In the genomic region with DNA sequence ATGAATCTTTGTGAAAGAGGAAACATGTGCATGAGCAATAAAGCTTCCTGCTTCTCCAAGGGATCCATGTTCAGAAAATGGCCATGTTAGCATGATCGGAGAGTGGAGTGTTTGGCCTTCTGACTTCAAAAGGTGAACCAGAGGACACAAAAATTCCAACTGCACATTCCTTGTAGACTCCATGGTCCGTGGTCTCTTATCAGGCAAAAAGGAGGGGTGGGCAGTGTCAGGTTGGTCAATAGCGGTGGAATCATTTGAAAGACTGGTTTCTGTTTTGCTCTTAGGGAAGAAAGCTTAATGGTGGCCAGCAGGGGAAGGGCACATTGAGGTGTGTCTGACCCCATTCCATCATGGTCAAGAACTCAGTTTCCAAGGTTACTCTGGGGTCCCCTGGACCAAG, we compare ENCODE assay signal across 15 cellular contexts.
A peak's percentile ranks its signal among the peaks of the same experiment; 100 is the strongest.
DNase-seq lines count a peak whose midpoint lies in the region; ATAC-seq, FAIRE-seq and TF ChIP-seq lines count a peak whose summit lies in the region.
"Had no signal": no experiment of that assay in that cellular context is flagged by ENCODE, and none has a peak within 500 bp of the region (broad histone marks: within the 10 kb centered on the region; RNA-seq: fewer than 3 reads in every experiment).

No MANE protein-coding gene starts in this region.

- H4K91ac ChIP-seq in H9 (ENCODE audit: insufficient read length, low read depth, low read length) = no peak overlapping the region

- H4K8ac ChIP-seq in H9 (replicated peaks; ENCODE audit: insufficient read length, low read depth, low read length) = no peak overlapping the region

- H3K9ac ChIP-seq in Loucy (ENCODE audit: low read depth, low read length, poor library complexity, severe bottlenecking) (no peak overlapping the region), endothelial cell of umbilical vein (replicated peaks; ENCODE audit: extremely low read depth, insufficient read depth, low read length) (no peak overlapping the region), parathyroid adenoma (no peak overlapping the region), H9 (ENCODE audit: extremely low read depth, insufficient read length, low read length) (no peak overlapping the region)
- H3K9ac ChIP-seq: BLaER1 had no signal

- no TSS peak for BruUV-seq in endothelial cell of umbilical vein (replicated peaks; lab: Mats Ljungman, UMichigan)

- no peak overlapping the region for H3K4me3 Mint-ChIP-seq in H9

- no peaks in the 10 kb centered on the region for H3K9me3 ChIP-seq in Loucy (ENCODE audit: insufficient read depth, low read depth, low read length)
- no peaks in the 10 kb centered on the region for H3K9me3 ChIP-seq in endothelial cell of umbilical vein (replicated peaks; ENCODE audit: control insufficient read depth, insufficient read depth, low read length)
- no peaks in the 10 kb centered on the region for H3K9me3 ChIP-seq in parathyroid adenoma (ENCODE audit: control insufficient read depth, low read length)
- no peaks in the 10 kb centered on the region for H3K9me3 ChIP-seq in H9 (ENCODE audit: control insufficient read depth, low read depth, low read length)
- H3K9me3 ChIP-seq: BLaER1 had no signal

- no peaks in the 10 kb centered on the region for H3K23me2 ChIP-seq in H9 (ENCODE audit: insufficient read length, low read depth, low read length, poor library complexity, severe bottlenecking)

- H3K4me1 ChIP-seq in Loucy (ENCODE audit: insufficient read depth, low read length, poor library complexity, severe bottlenecking) = no peaks in the 10 kb centered on the region
- no peaks in the 10 kb centered on the region for H3K4me1 ChIP-seq in endothelial cell of umbilical vein (ENCODE audit: control insufficient read depth, extremely low read depth, insufficient read depth, low read length)
- no peaks in the 10 kb centered on the region for H3K4me1 ChIP-seq in parathyroid adenoma
- H3K4me1 ChIP-seq in H9 (ENCODE audit: insufficient read depth, low read length) = no peaks in the 10 kb centered on the region; the same call in 1 of the 2 replicates
- H3K4me1 ChIP-seq: BLaER1 had no signal

- intact Hi-C loops in endothelial cell of umbilical vein (cut with micrococcal nuclease) = no loop called here

- no peaks in the 10 kb centered on the region for H3K9me2 ChIP-seq in Loucy (replicated peaks; ENCODE audit: low read depth, low read length)

- no peak overlapping the region for H2BK20ac ChIP-seq in H9 (ENCODE audit: low read depth, low read length, poor library complexity, severe bottlenecking)

- peaks cover 6 to 8% of the 10 kb centered on the region in 2 experiments; a peak in 2 of 4 replicates for H3K4me1 Mint-ChIP-seq in H9

- H2BK5ac ChIP-seq in H9 (ENCODE audit: insufficient read length, low read length) = no peak overlapping the region

- H3K4me3 ChIP-seq in Loucy (ENCODE audit: low read length, poor library complexity, severe bottlenecking) = no peak overlapping the region
- no peak overlapping the region for H3K4me3 ChIP-seq in endothelial cell of umbilical vein (replicated peaks in 1 of 3; ENCODE audit: insufficient read depth in 1 of 3, low read depth in 1 of 3, low read length in 3 of 3)
- H3K4me3 ChIP-seq in parathyroid adenoma (ENCODE audit: low read depth, low read length) = no peak overlapping the region
- H3K4me3 ChIP-seq: BLaER1, GM12878 had no signal

- H3K27me3 Mint-ChIP-seq in H9 (ENCODE audit: low read depth) = no peaks in the 10 kb centered on the region

- dilution Hi-C loops in endothelial cell of umbilical vein (cut with MboI; ENCODE audit: extremely low pct_ligation_motif_present, low sequenced_read_pairs) = no loop called here

- H3K9me1 ChIP-seq in endothelial cell of umbilical vein (replicated peaks; ENCODE audit: control insufficient read depth, extremely low read depth, insufficient read depth, low read length) = no peaks in the 10 kb centered on the region

- no peak overlapping the region for H3K4ac ChIP-seq in H9 (ENCODE audit: low read depth, low read length)

- H2AK5ac ChIP-seq in H9 (ENCODE audit: insufficient read length, low read length) = no peak overlapping the region

- H2AFZ ChIP-seq in Loucy (ENCODE audit: low read length) (peak overlapping the region; percentile 84), endothelial cell of umbilical vein (ENCODE audit: low read depth, low read length) (peak overlapping the region; percentile 7), parathyroid adenoma (peak overlapping the region; percentile 11), H9 (ENCODE audit: low read length) (no peak overlapping the region)

- no CpG with 5 or more reads among the region's 3 CpGs for WGBS in H9 (ENCODE audit: extremely low coverage, insufficient read length, low lambda C conversion rate)

- no peak overlapping the region for H3T11ph ChIP-seq in H9 (ENCODE audit: low read length)

- peak; percentile 98 for FAIRE-seq in D721Med (lab: Jason Lieb, UNC)
- no peak for FAIRE-seq in endothelial cell of umbilical vein (lab: Jason Lieb, UNC)
- FAIRE-seq: GM12878 had no signal

- H4K20me1 ChIP-seq in Loucy (ENCODE audit: insufficient read depth, low read length, poor library complexity, severe bottlenecking) = no peaks in the 10 kb centered on the region
- H4K20me1 ChIP-seq in endothelial cell of umbilical vein (replicated peaks; ENCODE audit: control insufficient read depth, extremely low read depth, insufficient read depth, low read length) = no peaks in the 10 kb centered on the region
- H4K20me1 ChIP-seq in H9 (ENCODE audit: control insufficient read depth, insufficient read depth, insufficient read length) = no peaks in the 10 kb centered on the region
- H4K20me1 ChIP-seq: BLaER1 had no signal

- no peak overlapping the region for H3K14ac ChIP-seq in H9 (ENCODE audit: insufficient read depth, low read length)

- H4K5ac ChIP-seq in H9 (ENCODE audit: insufficient read length, low read depth, low read length) = no peak overlapping the region

- H3K27ac ChIP-seq in endothelial cell of umbilical vein (ENCODE audit: insufficient read depth, low read depth, low read length) = no peak overlapping the region
- no peak overlapping the region for H3K27ac ChIP-seq in parathyroid adenoma
- H3K27ac ChIP-seq in H9 (ENCODE audit: insufficient read length, low read depth, low read length) = no peak overlapping the region
- H3K27ac ChIP-seq: BLaER1, HL-60 had no signal

- no peak overlapping the region for H2BK12ac ChIP-seq in H9 (ENCODE audit: insufficient read length, low read depth, low read length)

- POLR2A ChIA-PET in endothelial cell of umbilical vein (lab: Charles Lee) = no interaction called here

- H3K23ac ChIP-seq in H9 (ENCODE audit: insufficient read length, low read depth, low read length) = no peak overlapping the region

- no peaks in the 10 kb centered on the region for H3K36me3 ChIP-seq in Loucy (ENCODE audit: insufficient read depth, low read length)
- no peaks in the 10 kb centered on the region for H3K36me3 ChIP-seq in endothelial cell of umbilical vein (ENCODE audit: control insufficient read depth in 2 of 2, extremely low read depth in 1 of 2, insufficient read depth in 2 of 2, low read length in 2 of 2)
- H3K36me3 ChIP-seq in parathyroid adenoma (ENCODE audit: control insufficient read depth, insufficient read depth, low read length) = no peaks in the 10 kb centered on the region
- H3K36me3 ChIP-seq: BLaER1 had no signal

- H3K27ac Mint-ChIP-seq in H9 = no peak overlapping the region

- ATAC-seq in omental fat pad (ENCODE audit: low FRiP score) = no peak

- no peak overlapping the region for H2BK120ac ChIP-seq in H9 (ENCODE audit: low read depth, low read length, poor library complexity, severe bottlenecking)

- H3K79me1 ChIP-seq in H9 (ENCODE audit: insufficient read depth, low read depth, low read length, poor library complexity, severe bottlenecking) = no peaks in the 10 kb centered on the region

- no peak overlapping the region for H3K56ac ChIP-seq in H9 (ENCODE audit: insufficient read length, low read depth, low read length)

- TF ChIP-seq POLR2A in endothelial cell of umbilical vein (IDR thresholded peaks at IDR 0.05; ENCODE audit: low read depth, low read length) = no peak

- H3F3A ChIP-seq in Loucy (ENCODE audit: low read depth) = no peaks in the 10 kb centered on the region

- DNase-seq in D721Med (ENCODE audit: insufficient read length, low spot score) (no peak), endothelial cell of umbilical vein (ENCODE audit: low read depth, low spot score) (no peak), omental fat pad (ENCODE audit: low spot score) (no peak), H9 (no peak), ecto neural progenitor cell (ENCODE audit: low spot score) (no peak)
- DNase-seq: HCEC 1CT, KBM-7, NCI-H1417 treated with DMSO at 0.1 percent for 48 hours, NCI-H2029 treated with DMSO at 0.1 percent for 48 hours, NCI-H524 had no signal

- TF ChIP-seq CTCF in D721Med (IDR thresholded peaks at IDR 0.05; ENCODE audit: insufficient read depth, missing control alignments) = no peak
- TF ChIP-seq CTCF in Loucy (conservative IDR thresholded peaks at IDR 0.05; ENCODE audit: low read length) = no peak
- no peak for TF ChIP-seq CTCF in endothelial cell of umbilical vein (IDR thresholded peaks at IDR 0.05; ENCODE audit: extremely low read depth in 1 of 2, insufficient read depth in 1 of 2, low read depth in 1 of 2, low read length in 2 of 2)
- no peak for TF ChIP-seq CTCF in parathyroid adenoma (IDR thresholded peaks at IDR 0.05)
- no peak for TF ChIP-seq CTCF in omental fat pad (IDR thresholded peaks at IDR 0.05)
- TF ChIP-seq CTCF in H9 (conservative IDR thresholded peaks at IDR 0.05) = no peak

- H2BK15ac ChIP-seq in H9 (ENCODE audit: low read depth, low read length) = no peak overlapping the region

- H3K36me3 Mint-ChIP-seq in H9 (ENCODE audit: insufficient read depth in 1 of 3, low read depth in 3 of 3) = no peaks in the 10 kb centered on the region; a peak in 1 of 7 replicates

- H3K18ac ChIP-seq in H9 (ENCODE audit: insufficient read length, low read depth, low read length) = no peak overlapping the region

- CTCF ChIA-PET in endothelial cell of umbilical vein (lab: Charles Lee) = interaction anchor here (0.8 to 8.0 kb wide), 25 partner anchors 9 to 1586 kb away, joined by 3 to 304 read pairs (median 10); a partner anchor contains a TSS

- no peaks in the 10 kb centered on the region for H3K79me2 ChIP-seq in Loucy (ENCODE audit: insufficient read depth, low read length)
- H3K79me2 ChIP-seq in endothelial cell of umbilical vein (ENCODE audit: control insufficient read depth, insufficient read depth, low read length) = no peaks in the 10 kb centered on the region
- H3K79me2 ChIP-seq in parathyroid adenoma = no peaks in the 10 kb centered on the region
- H3K79me2 ChIP-seq in H9 (ENCODE audit: insufficient read depth, low read length) = no peaks in the 10 kb centered on the region

- H3K9me3 Mint-ChIP-seq in H9 = no peaks in the 10 kb centered on the region

- no peaks in the 10 kb centered on the region for H3K27me3 ChIP-seq in Loucy (ENCODE audit: insufficient read depth, low read length, poor library complexity, severe bottlenecking)
- H3K27me3 ChIP-seq in endothelial cell of umbilical vein (ENCODE audit: control insufficient read depth in 2 of 2, insufficient read depth in 2 of 2, low read length in 2 of 2) = no peaks in the 10 kb centered on the region
- no peaks in the 10 kb centered on the region for H3K27me3 ChIP-seq in parathyroid adenoma (ENCODE audit: control insufficient read depth, insufficient read depth, low read length)
- H3K27me3 ChIP-seq in H9 (ENCODE audit: insufficient read depth, low read length) = no peaks in the 10 kb centered on the region
- H3K27me3 ChIP-seq: BLaER1 had no signal

- no peak overlapping the region for H3K4me2 ChIP-seq in Loucy (ENCODE audit: low read depth, low read length, poor library complexity, severe bottlenecking)
- no peak overlapping the region for H3K4me2 ChIP-seq in endothelial cell of umbilical vein (ENCODE audit: insufficient read depth, low read length)
- no peak overlapping the region for H3K4me2 ChIP-seq in parathyroid adenoma (ENCODE audit: low read length)
- no peak overlapping the region for H3K4me2 ChIP-seq in H9 (ENCODE audit: insufficient read depth, insufficient read length, low read length)
- H3K4me2 ChIP-seq: BLaER1 had no signal
